ENCODE assay signal across 16 cellular contexts in genomic region chr9:127506814-127507750, GRCh38. TPM values are rescaled to one million over a fixed set of nuclear protein-coding genes. Genes with fewer than 3 reads are reported as not detected.
A peak's percentile ranks its signal among the peaks of the same experiment; 100 is the strongest.
DNase-seq lines count a peak whose midpoint lies in the region; ATAC-seq and TF ChIP-seq lines count a peak whose summit lies in the region.
"Had no signal": no experiment of that assay in that cellular context is flagged by ENCODE, and none has a peak within 500 bp of the region (broad histone marks: within the 10 kb centered on the region; RNA-seq: fewer than 3 reads in every experiment).

No MANE protein-coding gene starts in this region.

- TF ChIP-seq CTCF in RWPE2 (IDR thresholded peaks at IDR 0.05; ENCODE audit: poor library complexity, severe bottlenecking) (no peak), endodermal cell (conservative IDR thresholded peaks at IDR 0.05) (no peak), sigmoid colon (IDR thresholded peaks at IDR 0.05) (no peak), left ventricle myocardium inferior (IDR thresholded peaks at IDR 0.05; ENCODE audit: borderline replicate concordance) (no peak)

- H3K36me3 ChIP-seq in RWPE2 (ENCODE audit: low read depth) (peaks cover 83% of the 10 kb centered on the region), endodermal cell (ENCODE audit: control insufficient read depth, insufficient read depth, low read length) (no peaks in the 10 kb centered on the region), sigmoid colon (peaks cover 4 to 70% (median 44%) of the 10 kb centered on the region in 4 donors), left ventricle myocardium inferior (peaks cover 53% of the 10 kb centered on the region)

- H3K36me3 Mint-ChIP-seq in endodermal cell (ENCODE audit: low read depth) (peaks cover 15% of the 10 kb centered on the region), T-cell (peaks cover 7% of the 10 kb centered on the region)

- no peak for ATAC-seq in RWPE2 (ENCODE audit: low read depth)
- ATAC-seq in GM18873 (IDR thresholded peaks at IDR 0.05; ENCODE audit: low FRiP score, unreplicated experiment) = no peak
- ATAC-seq in T-cell (replicated peaks in 1 of 4) = no peak
- ATAC-seq: gastroesophageal sphincter had no signal

- intact Hi-C loops in sigmoid colon (cut with DNase I) (loop anchor here (10.0 kb wide), 1 partner anchor 418 kb away; no protein-coding TSS in a partner anchor), left ventricle myocardium inferior (cut with micrococcal nuclease) (loop anchor here (10.0 kb wide), 1 partner anchor 418 kb away; no protein-coding TSS in a partner anchor)

- H3K4me3 Mint-ChIP-seq in endodermal cell = no peak overlapping the region
- H3K4me3 Mint-ChIP-seq in T-cell = no peak overlapping the region
- H3K4me3 Mint-ChIP-seq: activated T-helper 1 cell treated with anti-CD3 and anti-CD28 coated beads, Interleukin-12 subunit alpha, Interleukin-12 subunit beta, Interleukin-2, Interleukin-4 antibody, amounts not matched to agents 30 ng/mL and 10 ng/mL and 1 ng/mL, durations not matched to agents 14 hours and 24 hours and 36 hours had no signal

- H3K4me1 ChIP-seq in RWPE2 (ENCODE audit: insufficient read depth, poor library complexity, severe bottlenecking) = no peaks in the 10 kb centered on the region
- H3K4me1 ChIP-seq in endodermal cell (ENCODE audit: control insufficient read depth, insufficient read depth, low read length) = no peaks in the 10 kb centered on the region
- H3K4me1 ChIP-seq in sigmoid colon = peaks cover 0 to 36% (median 24%) of the 10 kb centered on the region in 4 donors
- peaks cover 26% of the 10 kb centered on the region for H3K4me1 ChIP-seq in left ventricle myocardium inferior
- H3K4me1 ChIP-seq: parathyroid adenoma had no signal

- no peak overlapping the region for H3K9ac ChIP-seq in endodermal cell (ENCODE audit: extremely low read depth, low read length, poor library complexity, severe bottlenecking)
- H3K9ac ChIP-seq: BLaER1, parathyroid adenoma had no signal

- H3K27ac ChIP-seq in RWPE2 (ENCODE audit: poor library complexity, severe bottlenecking) = peak overlapping the region; percentile 34
- no peak overlapping the region for H3K27ac ChIP-seq in endodermal cell (ENCODE audit: low read depth, low read length)
- peak overlapping the region in 3 of 4 donors; percentile 74 to 75 (median 75) for H3K27ac ChIP-seq in sigmoid colon
- no peak overlapping the region for H3K27ac ChIP-seq in left ventricle myocardium inferior (replicated peaks)
- H3K27ac ChIP-seq: BLaER1, parathyroid adenoma had no signal

- H3K4me1 Mint-ChIP-seq in endodermal cell (peaks cover 4% of the 10 kb centered on the region), T-cell (no peaks in the 10 kb centered on the region)

- TF ChIP-seq POLR2A in sigmoid colon (IDR thresholded peaks at IDR 0.05) = no peak

- POLR2A ChIA-PET in T-cell (lab: Charles Lee) = no interaction called here

- H3K4me3 ChIP-seq in RWPE2 (ENCODE audit: severe bottlenecking) (no peak overlapping the region), endodermal cell (ENCODE audit: low read length) (no peak overlapping the region), sigmoid colon (no peak overlapping the region), left ventricle myocardium inferior (no peak overlapping the region)
- H3K4me3 ChIP-seq: BLaER1, gastroesophageal sphincter, thoracic aorta had no signal

- 94 to 96% methylated on average over 24 to 42 of the region's 42 CpGs for WGBS in endodermal cell (ENCODE audit: insufficient coverage in 1 of 2, insufficient read length in 1 of 2), 2 experiments
- 88 to 90% methylated on average over 42 of the region's 42 CpGs for WGBS in sigmoid colon, 2 donors

- H3K9me3 Mint-ChIP-seq in endodermal cell (no peaks in the 10 kb centered on the region), T-cell (no peaks in the 10 kb centered on the region)
- H3K9me3 Mint-ChIP-seq: activated T-helper 1 cell treated with anti-CD3 and anti-CD28 coated beads, Interleukin-12 subunit alpha, Interleukin-12 subunit beta, Interleukin-2, Interleukin-4 antibody, amounts not matched to agents 30 ng/mL and 10 ng/mL and 1 ng/mL, durations not matched to agents 14 hours and 24 hours and 36 hours had no signal

- no peak overlapping the region for H3K27ac Mint-ChIP-seq in endodermal cell
- H3K27ac Mint-ChIP-seq in T-cell = no peak overlapping the region
- H3K27ac Mint-ChIP-seq: activated T-helper 1 cell treated with anti-CD3 and anti-CD28 coated beads, Interleukin-12 subunit alpha, Interleukin-12 subunit beta, Interleukin-2, Interleukin-4 antibody, amounts not matched to agents 30 ng/mL and 10 ng/mL and 1 ng/mL, durations not matched to agents 14 hours and 24 hours and 36 hours had no signal

- CTCF ChIA-PET in T-cell (lab: Charles Lee) = no interaction called here

- H3K9me3 ChIP-seq in RWPE2 (ENCODE audit: severe bottlenecking) (no peaks in the 10 kb centered on the region), endodermal cell (ENCODE audit: control insufficient read depth, low read length) (no peaks in the 10 kb centered on the region), sigmoid colon (no peaks in the 10 kb centered on the region), left ventricle myocardium inferior (replicated peaks) (no peaks in the 10 kb centered on the region)
- H3K9me3 ChIP-seq: BLaER1, gastroesophageal sphincter, thoracic aorta had no signal

- DNase-seq in ELF-1 (ENCODE audit: low read depth, low spot score) = peak; percentile 41
- DNase-seq in RWPE2 (ENCODE audit: low spot score) = no peak
- peak; percentile 42 for DNase-seq in endodermal cell
- no peak for DNase-seq in sigmoid colon
- no peak for DNase-seq in CD1c-positive myeloid dendritic cell (ENCODE audit: extremely low spot score)
- no peak for DNase-seq in T-cell
- no peak for DNase-seq in left ventricle myocardium inferior
- DNase-seq: activated CD4-positive, alpha-beta T cell treated with anti-CD3 and anti-CD28 coated beads, Interleukin-2, amount 50 U/mL, for 1 hour; anterior cingulate cortex; NCI-H1048 had no signal

- no peaks in the 10 kb centered on the region for H3K27me3 ChIP-seq in RWPE2 (ENCODE audit: insufficient read depth, poor library complexity, severe bottlenecking)
- no peaks in the 10 kb centered on the region for H3K27me3 ChIP-seq in endodermal cell (ENCODE audit: control insufficient read depth, insufficient read depth, low read length, poor library complexity, severe bottlenecking)
- no peaks in the 10 kb centered on the region for H3K27me3 ChIP-seq in sigmoid colon
- H3K27me3 ChIP-seq in left ventricle myocardium inferior (ENCODE audit: low read depth) = no peaks in the 10 kb centered on the region
- H3K27me3 ChIP-seq: BLaER1, gastroesophageal sphincter had no signal

- TF ChIP-seq EP300 in sigmoid colon (IDR thresholded peaks at IDR 0.05) = no peak

- no peaks in the 10 kb centered on the region for H3K27me3 Mint-ChIP-seq in endodermal cell (ENCODE audit: insufficient read depth)
- H3K27me3 Mint-ChIP-seq in T-cell = no peaks in the 10 kb centered on the region

RNA-seq across cellular contexts. Expression of gene LRSAM1, which starts 55.8 kb away (rescaled TPM):
- total RNA-seq in endodermal cell (10 to 100 TPM; 18.4 to 19.8 TPM), sigmoid colon (10 to 100 TPM; 17.9 to 54.0 (median 30.2) TPM), T-cell (10 to 100 TPM; 17.9 to 30.3 (median 25.1) TPM), left ventricle myocardium inferior (35.4 TPM)
- polyA plus RNA-seq in endodermal cell (2013, experiment 1 of 2) = 18.1 TPM
- 17.8 TPM for polyA plus RNA-seq in endodermal cell (2013, experiment 2 of 2)
- polyA plus RNA-seq in sigmoid colon = 10 to 100 TPM in 1 of 3 donors, 1 to 10 TPM in 2; 6.9 to 17.4 (median 7.2) TPM

RNA-seq across cellular contexts. Expression of gene RPL12, which starts 55.9 kb away (rescaled TPM):
- total RNA-seq in endodermal cell (1,000 to 10,000 TPM; 1,241 to 1,436 TPM), sigmoid colon (1,000 to 10,000 TPM; 2,502 to 5,061 (median 3,494) TPM), T-cell (1,000 to 10,000 TPM; 1,494 to 1,979 (median 1,776) TPM), left ventricle myocardium inferior (605 TPM)
- 1,289 TPM for polyA plus RNA-seq in endodermal cell (2013, experiment 1 of 2)
- polyA plus RNA-seq in endodermal cell (2013, experiment 2 of 2) = 1,216 TPM
- 1,000 to 10,000 TPM; 2,492 to 4,552 (median 2,965) TPM for polyA plus RNA-seq in sigmoid colon

Comparison
In these comparisons a context has a peak if more than half of its experiments do, and no peak if none do; other contexts are left out.
1. DNase-seq: peak in ELF-1 (single experiment) and endodermal cell (single experiment); none in RWPE2 (single experiment), sigmoid colon (single experiment), CD1c-positive myeloid dendritic cell (single experiment), T-cell (0 of 34) and left ventricle myocardium inferior (single experiment).
2. H3K27ac ChIP-seq: peak in RWPE2 (single experiment) and sigmoid colon (3 of 4); none in endodermal cell (single experiment) and left ventricle myocardium inferior (single experiment).